In the genomic region with DNA sequence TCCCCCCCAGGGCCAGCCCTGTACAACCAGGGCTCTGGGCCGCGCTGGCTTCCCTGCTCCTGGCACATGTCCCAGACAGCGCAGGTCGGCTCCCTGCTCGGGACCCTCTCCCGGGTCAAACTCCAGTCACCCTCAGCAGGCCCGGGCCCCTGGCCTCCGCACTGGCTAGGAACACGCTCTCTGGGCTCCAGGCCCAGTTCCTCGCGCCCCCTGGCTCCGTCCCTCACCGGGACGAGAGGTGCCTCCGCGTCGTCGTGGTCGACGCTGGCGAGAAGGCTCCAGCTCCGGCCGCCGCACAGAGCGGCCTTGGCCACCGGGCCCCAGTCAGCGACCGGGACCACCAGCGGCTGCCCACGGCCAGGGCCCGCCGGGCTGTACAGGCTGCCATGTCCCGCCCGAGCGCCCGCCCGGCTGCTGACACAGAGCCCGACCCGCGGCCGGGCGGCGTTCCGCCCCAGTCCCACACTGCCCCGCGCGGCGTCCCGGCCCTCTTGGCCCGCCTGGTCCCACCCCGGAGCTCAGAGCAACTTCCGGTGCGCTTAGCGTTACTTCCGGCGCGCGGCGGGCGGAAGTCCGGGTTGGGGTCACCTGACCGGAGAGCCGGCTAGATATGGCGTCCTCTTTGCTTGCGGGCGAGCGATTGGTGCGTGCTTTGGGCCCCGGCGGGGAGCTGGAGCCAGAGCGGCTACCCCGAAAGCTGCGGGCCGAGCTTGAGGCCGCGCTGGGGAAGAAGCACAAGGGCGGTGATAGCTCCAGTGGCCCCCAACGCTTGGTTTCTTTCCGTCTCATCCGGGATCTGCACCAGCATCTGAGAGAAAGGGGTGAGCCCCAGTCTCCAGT, we compare ENCODE assay signal across 8 cellular contexts. TPM values are rescaled to one million over a fixed set of nuclear protein-coding genes. Genes with fewer than 3 reads are reported as not detected.
DNase-seq lines count a peak whose midpoint lies in the region; TF ChIP-seq lines count a peak whose summit lies in the region.

A gene with protein sequence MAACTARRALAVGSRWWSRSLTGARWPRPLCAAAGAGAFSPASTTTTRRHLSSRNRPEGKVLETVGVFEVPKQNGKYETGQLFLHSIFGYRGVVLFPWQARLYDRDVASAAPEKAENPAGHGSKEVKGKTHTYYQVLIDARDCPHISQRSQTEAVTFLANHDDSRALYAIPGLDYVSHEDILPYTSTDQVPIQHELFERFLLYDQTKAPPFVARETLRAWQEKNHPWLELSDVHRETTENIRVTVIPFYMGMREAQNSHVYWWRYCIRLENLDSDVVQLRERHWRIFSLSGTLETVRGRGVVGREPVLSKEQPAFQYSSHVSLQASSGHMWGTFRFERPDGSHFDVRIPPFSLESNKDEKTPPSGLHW (minus strand): TSS at position 467 of the 840 bp plus-strand sequence. CDS start 79 bp downstream, at position 388.

- DNase-seq in COLO668 (lab: John Stamatoyannopoulos, UW; ENCODE audit: unreplicated experiment) (peak; percentile 89), GM20000 (ENCODE audit: low spot score) (peak; percentile 98), HT-29 (ENCODE audit: low spot score) (peak; percentile 92), NOMO-1 treated with DMSO at 0.1 percent for 48 hours (lab: John Stamatoyannopoulos, UW; ENCODE audit: unreplicated experiment) (peak; percentile 91), mesenchymal stem cell (peak; percentile 96)
- peak; percentile 91 to 93 for DNase-seq in activated CD8-positive, alpha-beta memory T cell treated with anti-CD3 and anti-CD28 coated beads for 4 hours (ENCODE audit: low read depth in 2 of 2)
- peak; percentile 92 to 93 (median 93) for DNase-seq in effector memory CD4-positive, alpha-beta T cell
- DNase-seq in stimulated activated CD8-positive, alpha-beta memory T cell treated with anti-CD3 and anti-CD28 coated beads, Interleukin-12 subunit alpha, Interleukin-12 subunit beta, amount 100 ng/mL, for 24 hours (ENCODE audit: extremely low read depth), result peak; percentile 91

- peaks cover 68% of the 10 kb centered on the region for H3K79me1 ChIP-seq in mesenchymal stem cell (replicated peaks; ENCODE audit: low read length, poor library complexity, severe bottlenecking)

- H2AK5ac ChIP-seq in mesenchymal stem cell (ENCODE audit: low read length, severe bottlenecking), result peak within 1 kb of the TSS; percentile 80

- H2BK15ac ChIP-seq in mesenchymal stem cell (ENCODE audit: low read depth, poor library complexity, severe bottlenecking), result peak within 1 kb of the TSS; percentile 80

- H2BK5ac ChIP-seq in mesenchymal stem cell (ENCODE audit: low read depth, low read length, poor library complexity, severe bottlenecking), result peak within 1 kb of the TSS; percentile 48

- H3K4me2 ChIP-seq in mesenchymal stem cell (ENCODE audit: low read length, poor library complexity, severe bottlenecking), result peak within 1 kb of the TSS; percentile 97

- peaks cover 11% of the 10 kb centered on the region for H3K4me1 ChIP-seq in effector memory CD4-positive, alpha-beta T cell (ENCODE audit: control insufficient read depth, insufficient read depth, low read length, poor library complexity, severe bottlenecking)
- H3K4me1 ChIP-seq in mesenchymal stem cell (ENCODE audit: control insufficient read depth, insufficient read depth, low read depth, low read length), result peaks cover 10% of the 10 kb centered on the region

- peaks cover 44% of the 10 kb centered on the region for H3K36me3 ChIP-seq in effector memory CD4-positive, alpha-beta T cell (ENCODE audit: control insufficient read depth, insufficient read depth, low read length)
- H3K36me3 ChIP-seq in mesenchymal stem cell (ENCODE audit: control insufficient read depth in 1 of 2, insufficient read depth in 2 of 2, low read depth in 1 of 2, low read length in 2 of 2), result peaks cover 45 to 62% of the 10 kb centered on the region in 2 experiments

- H2AFZ ChIP-seq in mesenchymal stem cell (ENCODE audit: low read depth, low read length), result peak within 1 kb of the TSS; percentile 94

- H3K4ac ChIP-seq in mesenchymal stem cell (ENCODE audit: low read depth in 1 of 2, low read length in 2 of 2), result peak within 1 kb of the TSS; percentile 83 to 97

- peak within 1 kb of the TSS; percentile 100 for H4K8ac ChIP-seq in mesenchymal stem cell (ENCODE audit: low read length)

- peak within 1 kb of the TSS in 1 of 2 experiments; percentile 93 for H3K14ac ChIP-seq in mesenchymal stem cell (ENCODE audit: low read length in 2 of 2)

- H3K27ac ChIP-seq in effector memory CD4-positive, alpha-beta T cell (ENCODE audit: insufficient read depth, low read length, poor library complexity, severe bottlenecking), result peak within 1 kb of the TSS; percentile 77
- H3K27ac ChIP-seq in mesenchymal stem cell (ENCODE audit: low read length, poor library complexity, severe bottlenecking), result peak within 1 kb of the TSS; percentile 56

- peak within 1 kb of the TSS; percentile 94 to 96 for H3K18ac ChIP-seq in mesenchymal stem cell (ENCODE audit: low read depth in 1 of 2, low read length in 2 of 2)

- no peak within 1 kb of the TSS for H2BK12ac ChIP-seq in mesenchymal stem cell (ENCODE audit: low read length in 2 of 2)

- peak within 1 kb of the TSS; percentile 85 for H3K4me3 ChIP-seq in effector memory CD4-positive, alpha-beta T cell (ENCODE audit: insufficient read depth, low read depth, low read length, poor library complexity, severe bottlenecking)
- H3K4me3 ChIP-seq in mesenchymal stem cell (ENCODE audit: insufficient read depth in 1 of 2, low read depth in 1 of 2, low read length in 2 of 2), result peak within 1 kb of the TSS; percentile 89 to 95

- peak within 1 kb of the TSS; percentile 99 for H3K9ac ChIP-seq in mesenchymal stem cell (ENCODE audit: low read length)

- WGBS in mesenchymal stem cell, result under 1% methylated on average over 68 of the region's 80 CpGs

- H3K9me3 ChIP-seq in effector memory CD4-positive, alpha-beta T cell (ENCODE audit: control insufficient read depth, low read length), result no peaks in the 10 kb centered on the region
- no peaks in the 10 kb centered on the region for H3K9me3 ChIP-seq in mesenchymal stem cell (ENCODE audit: control insufficient read depth, low read length)

- H3K23ac ChIP-seq in mesenchymal stem cell (ENCODE audit: low read length in 2 of 2), result peak within 1 kb of the TSS in 1 of 2 experiments; percentile 73

- peak within 1 kb of the TSS; percentile 27 for H2BK120ac ChIP-seq in mesenchymal stem cell (ENCODE audit: low read depth, low read length)

- no peak for TF ChIP-seq CTCF in GM20000 (IDR thresholded peaks at IDR 0.05; ENCODE audit: extremely low read depth, missing control alignments)

- H3K27me3 ChIP-seq in effector memory CD4-positive, alpha-beta T cell (replicated peaks; ENCODE audit: control insufficient read depth, insufficient read depth, low read length, poor library complexity, severe bottlenecking), result no peaks in the 10 kb centered on the region
- no peaks in the 10 kb centered on the region for H3K27me3 ChIP-seq in mesenchymal stem cell (ENCODE audit: control insufficient read depth in 1 of 2, insufficient read depth in 1 of 2, low read length in 2 of 2)

- peak within 1 kb of the TSS; percentile 85 for H4K91ac ChIP-seq in mesenchymal stem cell (ENCODE audit: low read length)

RNA-seq across cellular contexts. Expression of the gene that starts here (rescaled TPM):
- total RNA-seq in HT-29 (2014; rRNA removed; shearing (Covaris generic)), result 146 and 158 TPM in 2 replicates
- polyA plus RNA-seq in mesenchymal stem cell (2013, experiment 1 of 2), result 67.8 TPM
- 67.2 TPM for polyA plus RNA-seq in mesenchymal stem cell (2013, experiment 2 of 2)

Comparison
In these comparisons a context has a peak if more than half of its experiments do, and no peak if none do; other contexts are left out.
1. Peak in every context shown above with its lines: DNase-seq, H3K4me3 ChIP-seq and H3K27ac ChIP-seq.